In genomic region chr15:55358471-55358870, GRCh38 we compare ENCODE assay signal across 1 cellular context.
TF ChIP-seq lines count a peak whose summit lies in the region.

No MANE protein-coding gene starts in this region.

TF ChIP-seq in SK-N-SH, 30 proteins besides CTCF, POLR2A, EP300 and RAD21 (continued from another document):
- TF ChIP-seq, protein P1, sequence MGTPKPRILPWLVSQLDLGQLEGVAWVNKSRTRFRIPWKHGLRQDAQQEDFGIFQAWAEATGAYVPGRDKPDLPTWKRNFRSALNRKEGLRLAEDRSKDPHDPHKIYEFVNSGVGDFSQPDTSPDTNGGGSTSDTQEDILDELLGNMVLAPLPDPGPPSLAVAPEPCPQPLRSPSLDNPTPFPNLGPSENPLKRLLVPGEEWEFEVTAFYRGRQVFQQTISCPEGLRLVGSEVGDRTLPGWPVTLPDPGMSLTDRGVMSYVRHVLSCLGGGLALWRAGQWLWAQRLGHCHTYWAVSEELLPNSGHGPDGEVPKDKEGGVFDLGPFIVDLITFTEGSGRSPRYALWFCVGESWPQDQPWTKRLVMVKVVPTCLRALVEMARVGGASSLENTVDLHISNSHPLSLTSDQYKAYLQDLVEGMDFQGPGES (IDR thresholded peaks at IDR 0.05; ENCODE audit: low read depth, low read length): no peak
- TF ChIP-seq, protein P2, sequence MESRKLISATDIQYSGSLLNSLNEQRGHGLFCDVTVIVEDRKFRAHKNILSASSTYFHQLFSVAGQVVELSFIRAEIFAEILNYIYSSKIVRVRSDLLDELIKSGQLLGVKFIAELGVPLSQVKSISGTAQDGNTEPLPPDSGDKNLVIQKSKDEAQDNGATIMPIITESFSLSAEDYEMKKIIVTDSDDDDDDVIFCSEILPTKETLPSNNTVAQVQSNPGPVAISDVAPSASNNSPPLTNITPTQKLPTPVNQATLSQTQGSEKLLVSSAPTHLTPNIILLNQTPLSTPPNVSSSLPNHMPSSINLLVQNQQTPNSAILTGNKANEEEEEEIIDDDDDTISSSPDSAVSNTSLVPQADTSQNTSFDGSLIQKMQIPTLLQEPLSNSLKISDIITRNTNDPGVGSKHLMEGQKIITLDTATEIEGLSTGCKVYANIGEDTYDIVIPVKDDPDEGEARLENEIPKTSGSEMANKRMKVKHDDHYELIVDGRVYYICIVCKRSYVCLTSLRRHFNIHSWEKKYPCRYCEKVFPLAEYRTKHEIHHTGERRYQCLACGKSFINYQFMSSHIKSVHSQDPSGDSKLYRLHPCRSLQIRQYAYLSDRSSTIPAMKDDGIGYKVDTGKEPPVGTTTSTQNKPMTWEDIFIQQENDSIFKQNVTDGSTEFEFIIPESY (IDR thresholded peaks at IDR 0.05; ENCODE audit: borderline replicate concordance, low read depth): no peak
